11 cellular contexts compared by ENCODE assay signal in genomic region chr9:87667164-87667738, GRCh38. TPM values are rescaled to one million over a fixed set of nuclear protein-coding genes. Genes with fewer than 3 reads are reported as not detected.
DNase-seq lines count a peak whose midpoint lies in the region; ATAC-seq and TF ChIP-seq lines count a peak whose summit lies in the region.
"Had no signal": no experiment of that assay in that cellular context is flagged by ENCODE, and none has a peak within 500 bp of the region (broad histone marks: within the 10 kb centered on the region; RNA-seq: fewer than 3 reads in every experiment).

No MANE protein-coding gene starts in this region.

- DNase-seq in NCI-H526 (lab: John Stamatoyannopoulos, UW) (peak; percentile 15 to 19), NCI-H526 treated with DMSO at 0.1 percent for 48 hours (lab: John Stamatoyannopoulos, UW) (no peak), Kasumi-1 (lab: John Stamatoyannopoulos, UW) (peak; percentile 83 to 88), cardiac fibroblast (ENCODE audit: low read depth in 2 of 2) (peak; percentile 24 to 40), neural crest cell (ENCODE audit: low read depth, low spot score) (no peak), NCI-H345 (lab: John Stamatoyannopoulos, UW) (no peak), NCI-H1105 (lab: John Stamatoyannopoulos, UW) (no peak)

- no peak overlapping the region for H3K27ac Mint-ChIP-seq in neural crest cell (ENCODE audit: unreplicated experiment)
- H3K27ac Mint-ChIP-seq: activated naive CD8-positive, alpha-beta T cell; B cell had no signal

- TF ChIP-seq CTCF in cardiac fibroblast (IDR thresholded peaks at IDR 0.05; ENCODE audit: low read depth, low read length) (peak; percentile 32), neural crest cell (conservative IDR thresholded peaks at IDR 0.05) (peak; percentile 59)

- ATAC-seq in HG03432 (IDR thresholded peaks at IDR 0.05; ENCODE audit: unreplicated experiment), result no peak

- peaks cover 4% of the 10 kb centered on the region for H3K4me1 Mint-ChIP-seq in neural crest cell
- H3K4me1 Mint-ChIP-seq: B cell had no signal

- H3K36me3 Mint-ChIP-seq in neural crest cell (ENCODE audit: low read depth), result peaks cover 39% of the 10 kb centered on the region
- H3K36me3 Mint-ChIP-seq: activated naive CD8-positive, alpha-beta T cell had no signal

- H3K9me3 Mint-ChIP-seq in neural crest cell, result peaks cover 2% of the 10 kb centered on the region

- no peak overlapping the region for H3K4me3 Mint-ChIP-seq in neural crest cell
- H3K4me3 Mint-ChIP-seq: activated naive CD8-positive, alpha-beta T cell; B cell had no signal

- no peaks in the 10 kb centered on the region for H3K27me3 Mint-ChIP-seq in neural crest cell (ENCODE audit: low read depth)
- H3K27me3 Mint-ChIP-seq: activated naive CD8-positive, alpha-beta T cell; B cell had no signal

- H3K4me3 ChIP-seq in cardiac fibroblast (replicated peaks in 1 of 2; ENCODE audit: low read depth in 2 of 2, low read length in 2 of 2), result no peak overlapping the region
- H3K4me3 ChIP-seq: HAP-1 had no signal

RNA-seq across cellular contexts. Expression of gene CTSL, which starts 58.7 kb away (rescaled TPM):
- 33.4 and 33.8 TPM in 2 replicates for total RNA-seq in neural crest cell

Comparison
In these comparisons a context has a peak if more than half of its experiments do, and no peak if none do; other contexts are left out.
1. DNase-seq: peak in NCI-H526 (2 of 2), Kasumi-1 (2 of 2) and cardiac fibroblast (2 of 2); none in NCI-H526 treated with DMSO at 0.1 percent for 48 hours (single experiment), neural crest cell (single experiment), NCI-H345 (single experiment) and NCI-H1105 (single experiment).